ENCODE assay signal across 1 cellular context in the genomic region with DNA sequence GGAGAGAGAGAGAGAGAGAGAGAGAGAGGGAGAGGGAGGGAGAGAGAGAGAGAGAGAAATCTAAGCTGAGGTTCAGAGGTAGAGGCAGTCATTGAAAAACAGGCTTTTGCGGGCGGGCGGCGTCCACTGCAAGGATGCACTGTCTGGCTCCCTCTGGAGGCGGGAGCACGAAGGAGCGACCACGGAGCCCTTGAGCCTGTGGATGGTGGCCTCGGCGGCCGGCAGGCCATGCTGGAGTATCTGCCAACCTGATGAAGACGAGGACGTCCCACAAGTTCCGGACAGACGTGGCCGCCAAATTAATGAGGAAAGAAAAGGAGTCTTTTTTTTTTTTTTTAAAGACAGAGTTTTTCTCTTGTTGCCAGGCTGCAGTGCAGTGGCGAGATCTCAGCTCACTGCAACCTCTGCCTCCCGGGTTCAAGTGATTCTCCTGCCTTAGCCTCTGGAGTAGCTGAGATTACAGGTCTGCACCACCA.
TF ChIP-seq lines count a peak whose summit lies in the region.

No MANE protein-coding gene starts in this region.

TF ChIP-seq in HepG2, 621 proteins besides CTCF, POLR2A, EP300 and RAD21 (continued from another document):
- TF ChIP-seq, protein P1, sequence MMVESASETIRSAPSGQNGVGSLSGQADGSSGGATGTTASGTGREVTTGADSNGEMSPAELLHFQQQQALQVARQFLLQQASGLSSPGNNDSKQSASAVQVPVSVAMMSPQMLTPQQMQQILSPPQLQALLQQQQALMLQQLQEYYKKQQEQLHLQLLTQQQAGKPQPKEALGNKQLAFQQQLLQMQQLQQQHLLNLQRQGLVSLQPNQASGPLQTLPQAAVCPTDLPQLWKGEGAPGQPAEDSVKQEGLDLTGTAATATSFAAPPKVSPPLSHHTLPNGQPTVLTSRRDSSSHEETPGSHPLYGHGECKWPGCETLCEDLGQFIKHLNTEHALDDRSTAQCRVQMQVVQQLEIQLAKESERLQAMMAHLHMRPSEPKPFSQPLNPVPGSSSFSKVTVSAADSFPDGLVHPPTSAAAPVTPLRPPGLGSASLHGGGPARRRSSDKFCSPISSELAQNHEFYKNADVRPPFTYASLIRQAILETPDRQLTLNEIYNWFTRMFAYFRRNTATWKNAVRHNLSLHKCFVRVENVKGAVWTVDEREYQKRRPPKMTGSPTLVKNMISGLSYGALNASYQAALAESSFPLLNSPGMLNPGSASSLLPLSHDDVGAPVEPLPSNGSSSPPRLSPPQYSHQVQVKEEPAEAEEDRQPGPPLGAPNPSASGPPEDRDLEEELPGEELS (CRISPR knock-in tag; IDR thresholded peaks at IDR 0.05): peak; percentile 43; the same call in 1 of the 2 replicates
- TF ChIP-seq, protein P2, sequence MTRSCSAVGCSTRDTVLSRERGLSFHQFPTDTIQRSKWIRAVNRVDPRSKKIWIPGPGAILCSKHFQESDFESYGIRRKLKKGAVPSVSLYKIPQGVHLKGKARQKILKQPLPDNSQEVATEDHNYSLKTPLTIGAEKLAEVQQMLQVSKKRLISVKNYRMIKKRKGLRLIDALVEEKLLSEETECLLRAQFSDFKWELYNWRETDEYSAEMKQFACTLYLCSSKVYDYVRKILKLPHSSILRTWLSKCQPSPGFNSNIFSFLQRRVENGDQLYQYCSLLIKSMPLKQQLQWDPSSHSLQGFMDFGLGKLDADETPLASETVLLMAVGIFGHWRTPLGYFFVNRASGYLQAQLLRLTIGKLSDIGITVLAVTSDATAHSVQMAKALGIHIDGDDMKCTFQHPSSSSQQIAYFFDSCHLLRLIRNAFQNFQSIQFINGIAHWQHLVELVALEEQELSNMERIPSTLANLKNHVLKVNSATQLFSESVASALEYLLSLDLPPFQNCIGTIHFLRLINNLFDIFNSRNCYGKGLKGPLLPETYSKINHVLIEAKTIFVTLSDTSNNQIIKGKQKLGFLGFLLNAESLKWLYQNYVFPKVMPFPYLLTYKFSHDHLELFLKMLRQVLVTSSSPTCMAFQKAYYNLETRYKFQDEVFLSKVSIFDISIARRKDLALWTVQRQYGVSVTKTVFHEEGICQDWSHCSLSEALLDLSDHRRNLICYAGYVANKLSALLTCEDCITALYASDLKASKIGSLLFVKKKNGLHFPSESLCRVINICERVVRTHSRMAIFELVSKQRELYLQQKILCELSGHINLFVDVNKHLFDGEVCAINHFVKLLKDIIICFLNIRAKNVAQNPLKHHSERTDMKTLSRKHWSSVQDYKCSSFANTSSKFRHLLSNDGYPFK (CRISPR knock-in tag; IDR thresholded peaks at IDR 0.05; ENCODE audit: borderline replicate concordance): 0 out of 2 replicates have a peak, but pooled peaks have one; percentile 30
- TF ChIP-seq ZNF331 (CRISPR knock-in tag; IDR thresholded peaks at IDR 0.05): peak; percentile 63; the same call in 1 of the 2 replicates
- TF ChIP-seq, protein P3, sequence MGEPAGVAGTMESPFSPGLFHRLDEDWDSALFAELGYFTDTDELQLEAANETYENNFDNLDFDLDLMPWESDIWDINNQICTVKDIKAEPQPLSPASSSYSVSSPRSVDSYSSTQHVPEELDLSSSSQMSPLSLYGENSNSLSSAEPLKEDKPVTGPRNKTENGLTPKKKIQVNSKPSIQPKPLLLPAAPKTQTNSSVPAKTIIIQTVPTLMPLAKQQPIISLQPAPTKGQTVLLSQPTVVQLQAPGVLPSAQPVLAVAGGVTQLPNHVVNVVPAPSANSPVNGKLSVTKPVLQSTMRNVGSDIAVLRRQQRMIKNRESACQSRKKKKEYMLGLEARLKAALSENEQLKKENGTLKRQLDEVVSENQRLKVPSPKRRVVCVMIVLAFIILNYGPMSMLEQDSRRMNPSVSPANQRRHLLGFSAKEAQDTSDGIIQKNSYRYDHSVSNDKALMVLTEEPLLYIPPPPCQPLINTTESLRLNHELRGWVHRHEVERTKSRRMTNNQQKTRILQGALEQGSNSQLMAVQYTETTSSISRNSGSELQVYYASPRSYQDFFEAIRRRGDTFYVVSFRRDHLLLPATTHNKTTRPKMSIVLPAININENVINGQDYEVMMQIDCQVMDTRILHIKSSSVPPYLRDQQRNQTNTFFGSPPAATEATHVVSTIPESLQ (CRISPR knock-in tag; conservative IDR thresholded peaks at IDR 0.05): no peak
- no peak for TF ChIP-seq ZNF430 (CRISPR knock-in tag; IDR thresholded peaks at IDR 0.05)
- TF ChIP-seq, protein P4, sequence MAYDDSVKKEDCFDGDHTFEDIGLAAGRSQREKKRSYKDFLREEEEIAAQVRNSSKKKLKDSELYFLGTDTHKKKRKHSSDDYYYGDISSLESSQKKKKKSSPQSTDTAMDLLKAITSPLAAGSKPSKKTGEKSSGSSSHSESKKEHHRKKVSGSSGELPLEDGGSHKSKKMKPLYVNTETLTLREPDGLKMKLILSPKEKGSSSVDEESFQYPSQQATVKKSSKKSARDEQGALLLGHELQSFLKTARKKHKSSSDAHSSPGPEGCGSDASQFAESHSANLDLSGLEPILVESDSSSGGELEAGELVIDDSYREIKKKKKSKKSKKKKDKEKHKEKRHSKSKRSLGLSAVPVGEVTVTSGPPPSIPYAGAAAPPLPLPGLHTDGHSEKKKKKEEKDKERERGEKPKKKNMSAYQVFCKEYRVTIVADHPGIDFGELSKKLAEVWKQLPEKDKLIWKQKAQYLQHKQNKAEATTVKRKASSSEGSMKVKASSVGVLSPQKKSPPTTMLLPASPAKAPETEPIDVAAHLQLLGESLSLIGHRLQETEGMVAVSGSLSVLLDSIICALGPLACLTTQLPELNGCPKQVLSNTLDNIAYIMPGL (CRISPR knock-in tag; IDR thresholded peaks at IDR 0.05; ENCODE audit: borderline replicate concordance in 1 of 2, low read depth in 1 of 2): peak; percentile 80 to 88
- TF ChIP-seq, protein P5, sequence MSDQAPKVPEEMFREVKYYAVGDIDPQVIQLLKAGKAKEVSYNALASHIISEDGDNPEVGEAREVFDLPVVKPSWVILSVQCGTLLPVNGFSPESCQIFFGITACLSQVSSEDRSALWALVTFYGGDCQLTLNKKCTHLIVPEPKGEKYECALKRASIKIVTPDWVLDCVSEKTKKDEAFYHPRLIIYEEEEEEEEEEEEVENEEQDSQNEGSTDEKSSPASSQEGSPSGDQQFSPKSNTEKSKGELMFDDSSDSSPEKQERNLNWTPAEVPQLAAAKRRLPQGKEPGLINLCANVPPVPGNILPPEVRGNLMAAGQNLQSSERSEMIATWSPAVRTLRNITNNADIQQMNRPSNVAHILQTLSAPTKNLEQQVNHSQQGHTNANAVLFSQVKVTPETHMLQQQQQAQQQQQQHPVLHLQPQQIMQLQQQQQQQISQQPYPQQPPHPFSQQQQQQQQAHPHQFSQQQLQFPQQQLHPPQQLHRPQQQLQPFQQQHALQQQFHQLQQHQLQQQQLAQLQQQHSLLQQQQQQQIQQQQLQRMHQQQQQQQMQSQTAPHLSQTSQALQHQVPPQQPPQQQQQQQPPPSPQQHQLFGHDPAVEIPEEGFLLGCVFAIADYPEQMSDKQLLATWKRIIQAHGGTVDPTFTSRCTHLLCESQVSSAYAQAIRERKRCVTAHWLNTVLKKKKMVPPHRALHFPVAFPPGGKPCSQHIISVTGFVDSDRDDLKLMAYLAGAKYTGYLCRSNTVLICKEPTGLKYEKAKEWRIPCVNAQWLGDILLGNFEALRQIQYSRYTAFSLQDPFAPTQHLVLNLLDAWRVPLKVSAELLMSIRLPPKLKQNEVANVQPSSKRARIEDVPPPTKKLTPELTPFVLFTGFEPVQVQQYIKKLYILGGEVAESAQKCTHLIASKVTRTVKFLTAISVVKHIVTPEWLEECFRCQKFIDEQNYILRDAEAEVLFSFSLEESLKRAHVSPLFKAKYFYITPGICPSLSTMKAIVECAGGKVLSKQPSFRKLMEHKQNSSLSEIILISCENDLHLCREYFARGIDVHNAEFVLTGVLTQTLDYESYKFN (CRISPR knock-in tag; conservative IDR thresholded peaks at IDR 0.05): 0 out of 2 replicates have a peak, but pooled peaks have one; percentile 14
- TF ChIP-seq KAT8 (CRISPR knock-in tag; IDR thresholded peaks at IDR 0.05): peak; percentile 41; the same call in 1 of the 2 replicates
- TF ChIP-seq HMG20B (CRISPR knock-in tag; conservative IDR thresholded peaks at IDR 0.05): no peak
- TF ChIP-seq, protein P6, sequence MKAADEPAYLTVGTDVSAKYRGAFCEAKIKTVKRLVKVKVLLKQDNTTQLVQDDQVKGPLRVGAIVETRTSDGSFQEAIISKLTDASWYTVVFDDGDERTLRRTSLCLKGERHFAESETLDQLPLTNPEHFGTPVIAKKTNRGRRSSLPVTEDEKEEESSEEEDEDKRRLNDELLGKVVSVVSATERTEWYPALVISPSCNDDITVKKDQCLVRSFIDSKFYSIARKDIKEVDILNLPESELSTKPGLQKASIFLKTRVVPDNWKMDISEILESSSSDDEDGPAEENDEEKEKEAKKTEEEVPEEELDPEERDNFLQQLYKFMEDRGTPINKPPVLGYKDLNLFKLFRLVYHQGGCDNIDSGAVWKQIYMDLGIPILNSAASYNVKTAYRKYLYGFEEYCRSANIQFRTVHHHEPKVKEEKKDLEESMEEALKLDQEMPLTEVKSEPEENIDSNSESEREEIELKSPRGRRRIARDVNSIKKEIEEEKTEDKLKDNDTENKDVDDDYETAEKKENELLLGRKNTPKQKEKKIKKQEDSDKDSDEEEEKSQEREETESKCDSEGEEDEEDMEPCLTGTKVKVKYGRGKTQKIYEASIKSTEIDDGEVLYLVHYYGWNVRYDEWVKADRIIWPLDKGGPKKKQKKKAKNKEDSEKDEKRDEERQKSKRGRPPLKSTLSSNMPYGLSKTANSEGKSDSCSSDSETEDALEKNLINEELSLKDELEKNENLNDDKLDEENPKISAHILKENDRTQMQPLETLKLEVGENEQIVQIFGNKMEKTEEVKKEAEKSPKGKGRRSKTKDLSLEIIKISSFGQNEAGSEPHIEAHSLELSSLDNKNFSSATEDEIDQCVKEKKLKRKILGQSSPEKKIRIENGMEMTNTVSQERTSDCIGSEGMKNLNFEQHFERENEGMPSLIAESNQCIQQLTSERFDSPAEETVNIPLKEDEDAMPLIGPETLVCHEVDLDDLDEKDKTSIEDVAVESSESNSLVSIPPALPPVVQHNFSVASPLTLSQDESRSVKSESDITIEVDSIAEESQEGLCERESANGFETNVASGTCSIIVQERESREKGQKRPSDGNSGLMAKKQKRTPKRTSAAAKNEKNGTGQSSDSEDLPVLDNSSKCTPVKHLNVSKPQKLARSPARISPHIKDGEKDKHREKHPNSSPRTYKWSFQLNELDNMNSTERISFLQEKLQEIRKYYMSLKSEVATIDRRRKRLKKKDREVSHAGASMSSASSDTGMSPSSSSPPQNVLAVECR (CRISPR knock-in tag; IDR thresholded peaks at IDR 0.05; ENCODE audit: borderline replicate concordance): peak; percentile 72; the same call in 1 of the 2 replicates
